In the genomic region with DNA sequence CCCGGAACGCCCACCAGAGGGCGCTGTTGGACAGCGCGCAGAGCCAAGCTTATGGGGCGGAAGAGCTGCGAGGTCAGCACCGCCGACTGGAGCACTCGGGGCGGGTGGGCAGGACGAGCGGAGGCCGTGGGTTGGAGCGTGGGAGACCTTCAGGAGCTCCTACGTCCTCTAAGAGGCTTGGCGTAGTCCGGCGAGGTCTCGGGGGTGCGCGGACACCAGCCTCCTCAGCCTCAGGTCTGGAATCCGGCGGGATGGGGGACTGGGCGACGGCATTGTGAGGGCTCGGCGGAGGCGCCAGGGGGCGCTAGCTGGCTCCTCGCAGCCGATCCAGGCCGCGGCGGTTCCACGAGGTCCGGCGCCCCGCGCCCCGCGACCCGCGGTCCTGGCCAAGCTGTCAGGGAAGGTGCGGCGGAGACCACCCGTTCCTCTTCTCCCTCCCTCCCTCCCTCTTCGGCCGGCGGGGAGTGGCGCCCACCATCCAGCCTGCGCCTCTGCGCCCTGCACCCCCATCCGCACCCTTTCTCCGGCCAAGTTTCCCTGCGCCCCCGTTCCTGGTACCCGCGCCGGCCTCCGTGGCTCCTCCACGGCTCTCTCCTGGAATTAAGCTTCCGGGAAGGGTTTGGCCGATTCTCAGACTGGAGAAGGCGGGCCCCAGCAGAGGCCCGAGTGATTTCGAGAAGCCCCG, we compare ENCODE assay signal across 8 cellular contexts. TPM values are rescaled to one million over a fixed set of nuclear protein-coding genes. Genes with fewer than 3 reads are reported as not detected.
DNase-seq lines count a peak whose midpoint lies in the region; ATAC-seq, FAIRE-seq and TF ChIP-seq lines count a peak whose summit lies in the region.

No MANE protein-coding gene starts in this region.

- CTCF ChIA-PET in WTC11 (lab: Charles Lee), result interaction anchor here (0.5 to 7.2 kb wide), 50 partner anchors 8 to 1678 kb away, joined by 3 to 172 read pairs (median 5); a partner anchor contains a TSS

- POLR2A ChIA-PET in WTC11 (lab: Charles Lee), result no interaction called here

- peak overlapping the region; percentile 92 for H2AFZ ChIP-seq in keratinocyte (ENCODE audit: control insufficient read depth, low read length)

- H3K36me3 ChIP-seq in keratinocyte (ENCODE audit: control insufficient read depth in 2 of 2, extremely low read depth in 1 of 2, insufficient read depth in 2 of 2, low read length in 2 of 2), result no peaks in the 10 kb centered on the region

- FAIRE-seq in keratinocyte (lab: Jason Lieb, UNC), result no peak

- H3K27ac Mint-ChIP-seq in WTC11, result no peak overlapping the region

- no peaks in the 10 kb centered on the region for H3K9me1 ChIP-seq in keratinocyte (ENCODE audit: control insufficient read depth, extremely low read depth, insufficient read depth, low read length)

- H3K4me1 ChIP-seq in keratinocyte (ENCODE audit: control insufficient read depth, extremely low read depth, insufficient read depth, low read length), result peaks cover 2% of the 10 kb centered on the region

- H3K4me3 ChIP-seq in cardiac fibroblast (replicated peaks in 1 of 2; ENCODE audit: low read depth in 2 of 2, low read length in 2 of 2) (peak overlapping the region; percentile 45 to 56), keratinocyte (ENCODE audit: control insufficient read depth in 2 of 3, extremely low read depth in 1 of 3, insufficient read depth in 2 of 3, low read depth in 1 of 3, low read length in 3 of 3) (peak overlapping the region; percentile 41 to 61 (median 60))

- no peaks in the 10 kb centered on the region for H3K9me3 ChIP-seq in keratinocyte (ENCODE audit: control insufficient read depth, low read depth, low read length)

- dilution Hi-C loops in keratinocyte (cut with MboI; ENCODE audit: extremely low pct_ligation_motif_present, low sequenced_read_pairs), result no loop called here

- H3K27ac ChIP-seq in keratinocyte (ENCODE audit: control insufficient read depth, insufficient read depth, low read length), result no peak overlapping the region

- peak; percentile 99 for TF ChIP-seq CTCF in WTC11 (IDR thresholded peaks at IDR 0.05)
- TF ChIP-seq CTCF in cardiac fibroblast (IDR thresholded peaks at IDR 0.05; ENCODE audit: low read depth, low read length), result peak; percentile 86
- peak; percentile 78 to 96 (median 93) for TF ChIP-seq CTCF in keratinocyte (optimal IDR thresholded peaks at IDR 0.05 in 1 of 3, IDR thresholded peaks at IDR 0.05 in 1 of 3, conservative IDR thresholded peaks at IDR 0.05 in 1 of 3; ENCODE audit: extremely low read depth in 1 of 3, insufficient read depth in 2 of 3, low read length in 3 of 3)

- peak overlapping the region; percentile 82 for H3K4me2 ChIP-seq in keratinocyte (ENCODE audit: control insufficient read depth, extremely low read depth, insufficient read depth, low read depth, low read length)

- no peaks in the 10 kb centered on the region for H3K9me3 Mint-ChIP-seq in WTC11

- peaks cover 24% of the 10 kb centered on the region for H3K4me1 Mint-ChIP-seq in WTC11

- H3K36me3 Mint-ChIP-seq in WTC11, result no peaks in the 10 kb centered on the region

- DNase-seq in AG08395 (ENCODE audit: low spot score), result peak; percentile 88
- peak; percentile 89 for DNase-seq in NCI-H2171 treated with DMSO at 0.1 percent for 48 hours (lab: John Stamatoyannopoulos, UW)
- peak; percentile 74 for DNase-seq in WTC11 (ENCODE audit: low spot score)
- DNase-seq in cardiac fibroblast (ENCODE audit: low read depth in 2 of 2), result peak; percentile 77 to 83
- DNase-seq in keratinocyte (ENCODE audit: low read depth, low spot score), result no peak
- DNase-seq in stimulated activated CD4-positive, alpha-beta T cell treated with anti-CD3 and anti-CD28 coated beads, Interleukin-1b, Interleukin-23, amount 100 ng/mL, for 1 hour (ENCODE audit: low read depth in 2 of 2), result peak; percentile 49 to 68

- peaks cover 6% of the 10 kb centered on the region for H4K20me1 ChIP-seq in keratinocyte (ENCODE audit: control insufficient read depth, extremely low read depth, insufficient read depth, low read length)

- peak; percentile 70 for ATAC-seq in GM18861 (IDR thresholded peaks at IDR 0.05; ENCODE audit: unreplicated experiment)
- ATAC-seq in HG03095 (IDR thresholded peaks at IDR 0.05; ENCODE audit: unreplicated experiment), result peak; percentile 87
- ATAC-seq in WTC11, result peak; percentile 50

- no peaks in the 10 kb centered on the region for H3K79me2 ChIP-seq in keratinocyte (ENCODE audit: control insufficient read depth, insufficient read depth, low read length)

- peak overlapping the region; percentile 64 for H3K4me3 Mint-ChIP-seq in WTC11

- no peak overlapping the region for H3K9ac ChIP-seq in keratinocyte (ENCODE audit: control insufficient read depth, extremely low read depth, insufficient read depth, low read length)

- peaks cover 96% of the 10 kb centered on the region for H3K27me3 Mint-ChIP-seq in WTC11 (ENCODE audit: low read depth)

- peaks cover 75% of the 10 kb centered on the region for H3K27me3 ChIP-seq in keratinocyte (ENCODE audit: control insufficient read depth, extremely low read depth, insufficient read depth, low read length)

TF ChIP-seq in WTC11, 78 proteins besides CTCF, POLR2A, EP300 and RAD21:
- TF ChIP-seq, protein P1, sequence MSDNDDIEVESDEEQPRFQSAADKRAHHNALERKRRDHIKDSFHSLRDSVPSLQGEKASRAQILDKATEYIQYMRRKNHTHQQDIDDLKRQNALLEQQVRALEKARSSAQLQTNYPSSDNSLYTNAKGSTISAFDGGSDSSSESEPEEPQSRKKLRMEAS (CRISPR knock-in tag; IDR thresholded peaks at IDR 0.05), result 0 out of 2 replicates have a peak, but pooled peaks have one; percentile 54
- peak; percentile 38; the same call in 1 of the 2 replicates for TF ChIP-seq RELA (CRISPR knock-in tag; IDR thresholded peaks at IDR 0.05; ENCODE audit: borderline replicate concordance)
- TF ChIP-seq, protein P2, sequence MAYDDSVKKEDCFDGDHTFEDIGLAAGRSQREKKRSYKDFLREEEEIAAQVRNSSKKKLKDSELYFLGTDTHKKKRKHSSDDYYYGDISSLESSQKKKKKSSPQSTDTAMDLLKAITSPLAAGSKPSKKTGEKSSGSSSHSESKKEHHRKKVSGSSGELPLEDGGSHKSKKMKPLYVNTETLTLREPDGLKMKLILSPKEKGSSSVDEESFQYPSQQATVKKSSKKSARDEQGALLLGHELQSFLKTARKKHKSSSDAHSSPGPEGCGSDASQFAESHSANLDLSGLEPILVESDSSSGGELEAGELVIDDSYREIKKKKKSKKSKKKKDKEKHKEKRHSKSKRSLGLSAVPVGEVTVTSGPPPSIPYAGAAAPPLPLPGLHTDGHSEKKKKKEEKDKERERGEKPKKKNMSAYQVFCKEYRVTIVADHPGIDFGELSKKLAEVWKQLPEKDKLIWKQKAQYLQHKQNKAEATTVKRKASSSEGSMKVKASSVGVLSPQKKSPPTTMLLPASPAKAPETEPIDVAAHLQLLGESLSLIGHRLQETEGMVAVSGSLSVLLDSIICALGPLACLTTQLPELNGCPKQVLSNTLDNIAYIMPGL (CRISPR knock-in tag; IDR thresholded peaks at IDR 0.05), result peak; percentile 89
- TF ChIP-seq, protein P3, sequence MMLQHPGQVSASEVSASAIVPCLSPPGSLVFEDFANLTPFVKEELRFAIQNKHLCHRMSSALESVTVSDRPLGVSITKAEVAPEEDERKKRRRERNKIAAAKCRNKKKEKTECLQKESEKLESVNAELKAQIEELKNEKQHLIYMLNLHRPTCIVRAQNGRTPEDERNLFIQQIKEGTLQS (CRISPR knock-in tag; conservative IDR thresholded peaks at IDR 0.05), result no peak
- TF ChIP-seq ZNF232 (CRISPR knock-in tag; IDR thresholded peaks at IDR 0.05), result 0 out of 2 replicates have a peak, but pooled peaks have one; percentile 24
- TF ChIP-seq, protein P4, sequence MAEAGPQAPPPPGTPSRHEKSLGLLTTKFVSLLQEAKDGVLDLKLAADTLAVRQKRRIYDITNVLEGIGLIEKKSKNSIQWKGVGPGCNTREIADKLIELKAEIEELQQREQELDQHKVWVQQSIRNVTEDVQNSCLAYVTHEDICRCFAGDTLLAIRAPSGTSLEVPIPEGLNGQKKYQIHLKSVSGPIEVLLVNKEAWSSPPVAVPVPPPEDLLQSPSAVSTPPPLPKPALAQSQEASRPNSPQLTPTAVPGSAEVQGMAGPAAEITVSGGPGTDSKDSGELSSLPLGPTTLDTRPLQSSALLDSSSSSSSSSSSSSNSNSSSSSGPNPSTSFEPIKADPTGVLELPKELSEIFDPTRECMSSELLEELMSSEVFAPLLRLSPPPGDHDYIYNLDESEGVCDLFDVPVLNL (CRISPR knock-in tag; IDR thresholded peaks at IDR 0.05; ENCODE audit: borderline replicate concordance, low read depth), result no peak
- TF ChIP-seq JUN (CRISPR knock-in tag; IDR thresholded peaks at IDR 0.05), result no peak
- peak; percentile 52; the same call in 1 of the 2 replicates for TF ChIP-seq SP1 (CRISPR knock-in tag; conservative IDR thresholded peaks at IDR 0.05)
- TF ChIP-seq FOXP1 (CRISPR knock-in tag; IDR thresholded peaks at IDR 0.05; ENCODE audit: borderline replicate concordance), result peak; percentile 50; the same call in 1 of the 2 replicates

RNA-seq across cellular contexts. Expression of a gene that starts 24.3 kb away (rescaled TPM):
- 63.9 to 76.2 TPM (median 68.3 TPM) in 3 replicates for total RNA-seq in WTC11 (2021)
- 27.3 to 40.4 TPM (median 29.6 TPM) in 3 replicates for polyA plus RNA-seq in keratinocyte
- 43.8 TPM for polyA plus RNA-seq in keratinocyte (2011; ENCODE audit: low read depth)
- polyA plus RNA-seq in keratinocyte (2011; cell fraction: cytosol; rRNA removed), result 16.4 and 19.9 TPM in 2 replicates
- polyA plus RNA-seq in keratinocyte (2011; cell fraction: nucleus; rRNA removed), result 118 and 119 TPM in 2 replicates
- polyA plus RNA-seq in keratinocyte (2012; ENCODE audit: low replicate concordance), result 38.1 and 46.6 TPM in 2 replicates
- 23.5 to 66.7 TPM (median 34.2 TPM) in 3 replicates for polyA minus RNA-seq in keratinocyte
- 27.0 TPM for polyA minus RNA-seq in keratinocyte (2011; cell fraction: cytosol; rRNA and poly(A)+ RNA removed)
- polyA minus RNA-seq in keratinocyte (2011; cell fraction: nucleus; rRNA and poly(A)+ RNA removed), result 56.3 and 60.3 TPM in 2 replicates
